26 cellular contexts compared by ENCODE assay signal in genomic region chr15:96049766-96050165, GRCh38.
DNase-seq lines count a peak whose midpoint lies in the region; ATAC-seq, FAIRE-seq and TF ChIP-seq lines count a peak whose summit lies in the region.
"Had no signal": no experiment of that assay in that cellular context is flagged by ENCODE, and none has a peak within 500 bp of the region (broad histone marks: within the 10 kb centered on the region; RNA-seq: fewer than 3 reads in every experiment).

No MANE protein-coding gene starts in this region.

- H3K4me3 ChIP-seq in K562: no peak overlapping the region
- H3K4me3 ChIP-seq: A549; BLaER1 treated with 17β-estradiol and CSF1 and Interleukin-3, amounts not matched to agents 10 nM and 100 nM; GM12878; HAP-1 had no signal

- CTCF ChIA-PET in K562 (lab: Yijun Ruan, JAX; ENCODE audit: low intra/inter-chr PET ratio): no interaction called here

- no peak for ATAC-seq in K562
- ATAC-seq in HG02885 (IDR thresholded peaks at IDR 0.05; ENCODE audit: poor library complexity, unreplicated experiment): no peak
- ATAC-seq in GM19397 (IDR thresholded peaks at IDR 0.05; ENCODE audit: unreplicated experiment): no peak
- ATAC-seq: A549, GM12878 had no signal

- no TSS peak for BruUV-seq in K562 (replicated peaks; lab: Mats Ljungman, UMichigan)

- H3K4me1 ChIP-seq in K562 (replicated peaks in 1 of 2; ENCODE audit: control insufficient read depth in 2 of 2, insufficient read depth in 2 of 2, low read length in 2 of 2): peaks cover 11 to 46% of the 10 kb centered on the region in 2 experiments
- H3K4me1 ChIP-seq: BE2C had no signal

- H2AFZ ChIP-seq in K562 (ENCODE audit: low read depth, low read length): peak overlapping the region; percentile 33; the same call in 1 of the 2 replicates

- no peak overlapping the region for H3K4me2 ChIP-seq in K562 (ENCODE audit: insufficient read depth, low read length)
- H3K4me2 ChIP-seq: A549 had no signal

- H3K4me3 Mint-ChIP-seq in nephron progenitor cell: no peak overlapping the region
- H3K4me3 Mint-ChIP-seq in type B pancreatic cell: no peak overlapping the region
- H3K4me3 Mint-ChIP-seq: CD14-positive monocyte; CD4-positive, alpha-beta T cell; CD8-positive, alpha-beta memory T cell; HFFc6 had no signal

- no peaks in the 10 kb centered on the region for H3K36me3 ChIP-seq in K562 (ENCODE audit: control insufficient read depth, insufficient read depth, low read length)
- H3K36me3 ChIP-seq: BE2C; BLaER1 treated with 17β-estradiol and CSF1 and Interleukin-3, amounts not matched to agents 10 nM and 100 nM; HAP-1 had no signal

- H3K9me3 ChIP-seq in K562 (replicated peaks; ENCODE audit: control insufficient read depth, insufficient read depth, low read depth, low read length): no peaks in the 10 kb centered on the region
- H3K9me3 ChIP-seq: A549, BE2C, HAP-1 had no signal

- no peaks in the 10 kb centered on the region for H4K20me1 ChIP-seq in K562 (replicated peaks; ENCODE audit: control insufficient read depth, insufficient read depth, low read length)
- H4K20me1 ChIP-seq: BLaER1 treated with 17β-estradiol and CSF1 and Interleukin-3, amounts not matched to agents 10 nM and 100 nM had no signal

- no peak for FAIRE-seq in K562 (lab: Jason Lieb, UNC)
- FAIRE-seq: A549, D721Med, GM12878, H54 had no signal

- TF ChIP-seq CTCF in K562 (IDR thresholded peaks at IDR 0.05 in 2 of 3, conservative IDR thresholded peaks at IDR 0.05 in 1 of 3; ENCODE audit: insufficient read depth in 2 of 3, low read depth in 1 of 3, low read length in 3 of 3) (no peak), nephron progenitor cell (IDR thresholded peaks at IDR 0.05) (no peak), type B pancreatic cell (conservative IDR thresholded peaks at IDR 0.05) (no peak)

- peak overlapping the region; percentile 64 for H3K27ac Mint-ChIP-seq in nephron progenitor cell
- H3K27ac Mint-ChIP-seq in type B pancreatic cell: peak overlapping the region; percentile 77
- H3K27ac Mint-ChIP-seq: CD14-positive monocyte; CD4-positive, alpha-beta T cell; CD8-positive, alpha-beta memory T cell; HFFc6 had no signal

- POLR2A ChIA-PET in K562 (lab: Yijun Ruan, JAX): interaction anchor here (1.1 kb wide), 1 partner anchor 85 kb away, joined by 3 read pairs; no protein-coding TSS in a partner anchor

- TF ChIP-seq POLR2A in K562 (conservative IDR thresholded peaks at IDR 0.05): no peak

- TF ChIP-seq RAD21 in K562 (CRISPR knock-in tag; conservative IDR thresholded peaks at IDR 0.05 in 1 of 2, IDR thresholded peaks at IDR 0.05 in 1 of 2): no peak

- WGBS in K562 (ENCODE audit: insufficient coverage, low coverage, missing lambda C conversion rate): 83% methylated on average over 1 of the region's 1 CpG

- no peak for TF ChIP-seq EP300 in K562 (IDR thresholded peaks at IDR 0.05; ENCODE audit: low read length)

- H3K4me1 Mint-ChIP-seq in nephron progenitor cell (peaks cover 69% of the 10 kb centered on the region), type B pancreatic cell (ENCODE audit: unreplicated experiment) (peaks cover 46% of the 10 kb centered on the region)

- H3K27me3 Mint-ChIP-seq in nephron progenitor cell (ENCODE audit: low read depth, poor library complexity) (peaks cover 8% of the 10 kb centered on the region), type B pancreatic cell (peaks cover 6% of the 10 kb centered on the region)

- no peaks in the 10 kb centered on the region for H3K36me3 Mint-ChIP-seq in nephron progenitor cell (ENCODE audit: low read depth)
- no peaks in the 10 kb centered on the region for H3K36me3 Mint-ChIP-seq in type B pancreatic cell
- H3K36me3 Mint-ChIP-seq: CD8-positive, alpha-beta memory T cell had no signal

- no peaks in the 10 kb centered on the region for H3K27me3 ChIP-seq in K562 (ENCODE audit: control insufficient read depth in 2 of 2, insufficient read depth in 2 of 2, low read length in 2 of 2)

- in situ Hi-C loops in K562 (cut with MboI): no loop called here

- H3K9me1 ChIP-seq in K562 (ENCODE audit: control insufficient read depth, insufficient read depth, low read length): no peaks in the 10 kb centered on the region

- no peaks in the 10 kb centered on the region for H3K79me2 ChIP-seq in K562 (ENCODE audit: control insufficient read depth, insufficient read depth, low read length)

- H3K9me3 Mint-ChIP-seq in nephron progenitor cell (peaks cover 5% of the 10 kb centered on the region), type B pancreatic cell (no peaks in the 10 kb centered on the region)
- H3K9me3 Mint-ChIP-seq: CD4-positive, alpha-beta T cell; HFFc6 had no signal

- DNase-seq in NCI-H460 (ENCODE audit: extremely low read depth, low read depth) (peak; percentile 36), K562 (ENCODE audit: extremely low read depth in 1 of 4, low spot score in 3 of 4) (no peak), nephron progenitor cell (no peak), type B pancreatic cell (ENCODE audit: extremely low spot score, unreplicated experiment) (no peak)
- DNase-seq in stimulated activated CD4-positive, alpha-beta T cell treated with anti-CD3 and anti-CD28 coated beads, Interleukin-4, amount 100 ng/mL, for 4 hours: no peak
- DNase-seq: 8988T; ACHN; AML-193; BE2C; CD4-positive, alpha-beta T cell; CD8-positive, alpha-beta memory T cell; DMS 273 treated with DMSO at 0.1 percent for 48 hours; DMS79; EL; GDM1; GOT3; HFFc6 had no signal

- no peak overlapping the region for H3K27ac ChIP-seq in K562 (ENCODE audit: extremely low read depth, low read depth, low read length)
- H3K27ac ChIP-seq: A549; BLaER1 treated with 17β-estradiol and CSF1 and Interleukin-3, amounts not matched to agents 10 nM and 100 nM had no signal

- intact Hi-C loops in K562 (cut with micrococcal nuclease): loop anchor here (5.0 kb wide), 2 partner anchors 223 to 268 kb away; no protein-coding TSS in a partner anchor

- no peak overlapping the region for H3K9ac ChIP-seq in K562 (ENCODE audit: insufficient read depth in 1 of 2, low read depth in 2 of 2, low read length in 2 of 2)
- H3K9ac ChIP-seq: BLaER1 treated with 17β-estradiol and CSF1 and Interleukin-3, amounts not matched to agents 10 nM and 100 nM had no signal

TF ChIP-seq in K562, 482 proteins besides CTCF, POLR2A, EP300 and RAD21 (continues in another document):
- TF ChIP-seq SMARCE1 (IDR thresholded peaks at IDR 0.05) (no peak), NR2C1 (IDR thresholded peaks at IDR 0.05) (no peak), NR2C1 (tag; IDR thresholded peaks at IDR 0.05) (no peak), ZNF609 (CRISPR knock-in tag; IDR thresholded peaks at IDR 0.05; ENCODE audit: borderline replicate concordance) (no peak), ZC3H8 (IDR thresholded peaks at IDR 0.05) (no peak)
- TF ChIP-seq, protein P1, sequence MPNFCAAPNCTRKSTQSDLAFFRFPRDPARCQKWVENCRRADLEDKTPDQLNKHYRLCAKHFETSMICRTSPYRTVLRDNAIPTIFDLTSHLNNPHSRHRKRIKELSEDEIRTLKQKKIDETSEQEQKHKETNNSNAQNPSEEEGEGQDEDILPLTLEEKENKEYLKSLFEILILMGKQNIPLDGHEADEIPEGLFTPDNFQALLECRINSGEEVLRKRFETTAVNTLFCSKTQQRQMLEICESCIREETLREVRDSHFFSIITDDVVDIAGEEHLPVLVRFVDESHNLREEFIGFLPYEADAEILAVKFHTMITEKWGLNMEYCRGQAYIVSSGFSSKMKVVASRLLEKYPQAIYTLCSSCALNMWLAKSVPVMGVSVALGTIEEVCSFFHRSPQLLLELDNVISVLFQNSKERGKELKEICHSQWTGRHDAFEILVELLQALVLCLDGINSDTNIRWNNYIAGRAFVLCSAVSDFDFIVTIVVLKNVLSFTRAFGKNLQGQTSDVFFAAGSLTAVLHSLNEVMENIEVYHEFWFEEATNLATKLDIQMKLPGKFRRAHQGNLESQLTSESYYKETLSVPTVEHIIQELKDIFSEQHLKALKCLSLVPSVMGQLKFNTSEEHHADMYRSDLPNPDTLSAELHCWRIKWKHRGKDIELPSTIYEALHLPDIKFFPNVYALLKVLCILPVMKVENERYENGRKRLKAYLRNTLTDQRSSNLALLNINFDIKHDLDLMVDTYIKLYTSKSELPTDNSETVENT (CRISPR knock-in tag; IDR thresholded peaks at IDR 0.05): no peak
